17 cellular contexts compared by ENCODE assay signal in the genomic region with DNA sequence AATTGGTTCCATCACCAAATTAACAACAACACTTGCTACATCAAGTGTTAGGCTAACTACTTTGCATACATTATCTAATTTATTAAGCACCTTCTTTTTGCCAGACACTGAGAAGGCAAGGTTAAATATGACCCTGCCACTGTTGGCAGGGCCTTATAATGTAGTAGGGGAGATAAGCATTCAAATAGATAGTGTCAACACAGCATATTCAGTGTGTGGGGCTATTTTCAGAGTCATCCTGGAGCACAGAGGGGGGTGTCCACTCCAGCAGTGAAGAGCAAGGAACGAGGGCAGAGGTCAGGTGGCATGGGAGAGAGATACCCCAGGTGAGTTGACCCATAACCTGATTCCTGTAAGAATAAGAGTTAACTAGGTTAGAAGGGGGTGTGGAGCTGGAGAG.
A peak's percentile ranks its signal among the peaks of the same experiment; 100 is the strongest.
DNase-seq lines count a peak whose midpoint lies in the region; ATAC-seq, FAIRE-seq and TF ChIP-seq lines count a peak whose summit lies in the region.
"Had no signal": no experiment of that assay in that cellular context is flagged by ENCODE, and none has a peak within 500 bp of the region (broad histone marks: within the 10 kb centered on the region; RNA-seq: fewer than 3 reads in every experiment).

No MANE protein-coding gene starts in this region.

- H3K9me3 ChIP-seq in SK-N-SH (0 out of 2 replicates have a peak, but pooled peaks cover 3% of the 10 kb centered on the region), AG04450 (ENCODE audit: control insufficient read depth, insufficient read depth, low read length) (peaks cover 5% of the 10 kb centered on the region; the same call in 1 of the 2 replicates), SJCRH30 (replicated peaks) (no peaks in the 10 kb centered on the region; the same call in 1 of the 2 replicates), kidney (ENCODE audit: control insufficient read depth in 1 of 2, low read length in 2 of 2) (peaks cover 0 to 3% of the 10 kb centered on the region in 2 donors)
- H3K9me3 ChIP-seq: prostate gland, transverse colon had no signal

- no peak for TF ChIP-seq EP300 in SK-N-SH (IDR thresholded peaks at IDR 0.05; ENCODE audit: borderline replicate concordance in 1 of 2, low read depth in 1 of 2, low read length in 1 of 2)

- H3K9me2 ChIP-seq in SK-N-SH, result no peaks in the 10 kb centered on the region

- H3K36me3 ChIP-seq in SK-N-SH (replicated peaks in 1 of 2; ENCODE audit: control insufficient read depth in 1 of 2, insufficient read depth in 2 of 2, low read length in 1 of 2), result no peaks in the 10 kb centered on the region
- no peaks in the 10 kb centered on the region for H3K36me3 ChIP-seq in SJCRH30
- no peaks in the 10 kb centered on the region for H3K36me3 ChIP-seq in kidney (ENCODE audit: control insufficient read depth in 1 of 2, insufficient read depth in 2 of 2, low read length in 2 of 2)
- H3K36me3 ChIP-seq: prostate gland, transverse colon had no signal

- H3K79me2 ChIP-seq in SK-N-SH (ENCODE audit: insufficient read depth), result no peaks in the 10 kb centered on the region

- WGBS in SK-N-SH (ENCODE audit: low lambda C conversion rate), result 45% methylated on average over 1 of the region's 1 CpG

- H2AFZ ChIP-seq in SK-N-SH (ENCODE audit: low read depth), result 0 out of 2 replicates have a peak overlapping the region, but pooled peaks have one; percentile 37

- TF ChIP-seq CTCF in SK-N-SH (IDR thresholded peaks at IDR 0.05) (no peak), AG04450 (IDR thresholded peaks at IDR 0.05; ENCODE audit: low read depth, low read length) (no peak), foreskin keratinocyte (conservative IDR thresholded peaks at IDR 0.05) (no peak), kidney (IDR thresholded peaks at IDR 0.05; ENCODE audit: borderline replicate concordance, extremely low read depth, insufficient read depth) (no peak)

- H3K27me3 ChIP-seq in SK-N-SH (ENCODE audit: insufficient read depth) (no peaks in the 10 kb centered on the region), AG04450 (ENCODE audit: control insufficient read depth, insufficient read depth, low read length) (no peaks in the 10 kb centered on the region), SJCRH30 (no peaks in the 10 kb centered on the region), foreskin keratinocyte (no peaks in the 10 kb centered on the region)
- H3K27me3 ChIP-seq: transverse colon had no signal

- no peak for TF ChIP-seq RAD21 in SK-N-SH (IDR thresholded peaks at IDR 0.05; ENCODE audit: low read length)

- ATAC-seq in SK-N-SH treated with all-trans-retinoic acid at 6 μM for 48 hours (no peak), foreskin keratinocyte (no peak)

- no peak for DNase-seq in SK-N-SH
- DNase-seq in AG04450 (ENCODE audit: low read depth, low spot score), result no peak
- no peak for DNase-seq in SJCRH30
- peak in 1 of 2 donors; percentile 11 for DNase-seq in foreskin keratinocyte
- DNase-seq in SIG-M5 (lab: John Stamatoyannopoulos, UW), result no peak
- no peak for DNase-seq in DMS79 (lab: John Stamatoyannopoulos, UW)
- DNase-seq in kidney, result no peak
- DNase-seq: activated naive CD8-positive, alpha-beta T cell treated with anti-CD3 and anti-CD28 coated beads, Interleukin-2, amount 10 ng/mL, durations not matched to agents 7 days and 5 days; CD8-positive, alpha-beta T cell; head of caudate nucleus; NCI-H748 treated with DMSO at 0.1 percent for 48 hours; T-helper 9 cell; transverse colon had no signal

- CTCF ChIA-PET in SK-N-SH (lab: Yijun Ruan, JAX) (interaction anchor here (0.7 to 2.3 kb wide), 6 partner anchors 11 to 905 kb away, joined by 3 to 7 read pairs (median 3); no protein-coding TSS in a partner anchor), AG04450 (lab: Charles Lee) (interaction anchor here (1.0 to 2.1 kb wide), 3 partner anchors 11 to 166 kb away, joined by 3 to 8 read pairs (median 8); no protein-coding TSS in a partner anchor)

- no peak overlapping the region; a peak in 1 of 4 replicates for H3K4me3 ChIP-seq in SK-N-SH (ENCODE audit: low read depth in 2 of 2, low read length in 1 of 2)
- H3K4me3 ChIP-seq in AG04450 (ENCODE audit: low read depth, low read length), result no peak overlapping the region
- H3K4me3 ChIP-seq in SJCRH30, result no peak overlapping the region
- H3K4me3 ChIP-seq in kidney (ENCODE audit: low read length in 2 of 2), result no peak overlapping the region
- H3K4me3 ChIP-seq: prostate gland, transverse colon had no signal

- H3K4me2 ChIP-seq in SK-N-SH, result peak overlapping the region; percentile 56

- POLR2A ChIA-PET in SK-N-SH (lab: Yijun Ruan, JAX), result no interaction called here
- POLR2A ChIA-PET in AG04450 (lab: Yijun Ruan, JAX), result no interaction called here

- H3F3A ChIP-seq in SK-N-SH (replicated peaks; ENCODE audit: insufficient read depth), result peaks cover 53% of the 10 kb centered on the region

- no peak for FAIRE-seq in kidney (lab: Jason Lieb, UNC)
- FAIRE-seq: colon had no signal

- peak overlapping the region; percentile 70 to 96 for H3K27ac ChIP-seq in SK-N-SH (ENCODE audit: low read depth in 2 of 2, low read length in 1 of 2)
- H3K27ac ChIP-seq in AG04450 (ENCODE audit: low read depth, low read length), result peak overlapping the region; percentile 65
- H3K27ac ChIP-seq in SJCRH30, result peak overlapping the region; percentile 32
- H3K27ac ChIP-seq in foreskin keratinocyte, result peak overlapping the region; percentile 63
- H3K27ac ChIP-seq in kidney (ENCODE audit: low read depth in 2 of 2, low read length in 2 of 2), result no peak overlapping the region
- H3K27ac ChIP-seq: 22Rv1, prostate gland, transverse colon had no signal

- H4K20me1 ChIP-seq in SK-N-SH (ENCODE audit: insufficient read depth), result no peaks in the 10 kb centered on the region

- intact Hi-C loops in kidney (cut with DNase I), result no loop called here

- H3K9ac ChIP-seq in SK-N-SH (peak overlapping the region; percentile 69), kidney (ENCODE audit: low read length in 2 of 2) (no peak overlapping the region)

- peaks cover 3 to 46% of the 10 kb centered on the region in 2 experiments for H3K4me1 ChIP-seq in SK-N-SH (ENCODE audit: control insufficient read depth in 1 of 2, insufficient read depth in 2 of 2, low read depth in 1 of 2, low read length in 1 of 2)
- H3K4me1 ChIP-seq in SJCRH30, result peaks cover 25% of the 10 kb centered on the region
- peaks cover 14% of the 10 kb centered on the region for H3K4me1 ChIP-seq in foreskin keratinocyte
- H3K4me1 ChIP-seq in kidney (ENCODE audit: control insufficient read depth in 1 of 2, insufficient read depth in 1 of 2, low read depth in 1 of 2, low read length in 2 of 2), result no peaks in the 10 kb centered on the region
- H3K4me1 ChIP-seq: prostate gland, transverse colon had no signal

TF ChIP-seq in SK-N-SH, 30 proteins besides CTCF, POLR2A, EP300 and RAD21:
- no peak for TF ChIP-seq FOXM1 (IDR thresholded peaks at IDR 0.05; ENCODE audit: low read depth)

TF ChIP-seq in SK-N-SH treated with all-trans-retinoic acid at 6 μM for 48 hours, 23 proteins besides CTCF, POLR2A, EP300 and RAD21 (continues in another document):
- TF ChIP-seq TOX (CRISPR knock-in tag; IDR thresholded peaks at IDR 0.05; ENCODE audit: borderline replicate concordance), result no peak
- no peak for TF ChIP-seq PPARA (CRISPR knock-in tag; IDR thresholded peaks at IDR 0.05; ENCODE audit: borderline replicate concordance)
- TF ChIP-seq OSR1 (CRISPR knock-in tag; IDR thresholded peaks at IDR 0.05), result no peak
- TF ChIP-seq BACH2 (CRISPR knock-in tag; IDR thresholded peaks at IDR 0.05; ENCODE audit: borderline replicate concordance), result no peak
- no peak for TF ChIP-seq ZNF70 (CRISPR knock-in tag; IDR thresholded peaks at IDR 0.05)
- TF ChIP-seq ZFP30 (CRISPR knock-in tag; IDR thresholded peaks at IDR 0.05), result no peak
- TF ChIP-seq ZFP3 (CRISPR knock-in tag; IDR thresholded peaks at IDR 0.05), result no peak
- TF ChIP-seq CSDC2 (CRISPR knock-in tag; IDR thresholded peaks at IDR 0.05), result no peak
- no peak for TF ChIP-seq ZNF8 (CRISPR knock-in tag; IDR thresholded peaks at IDR 0.05)
- TF ChIP-seq, protein P1, sequence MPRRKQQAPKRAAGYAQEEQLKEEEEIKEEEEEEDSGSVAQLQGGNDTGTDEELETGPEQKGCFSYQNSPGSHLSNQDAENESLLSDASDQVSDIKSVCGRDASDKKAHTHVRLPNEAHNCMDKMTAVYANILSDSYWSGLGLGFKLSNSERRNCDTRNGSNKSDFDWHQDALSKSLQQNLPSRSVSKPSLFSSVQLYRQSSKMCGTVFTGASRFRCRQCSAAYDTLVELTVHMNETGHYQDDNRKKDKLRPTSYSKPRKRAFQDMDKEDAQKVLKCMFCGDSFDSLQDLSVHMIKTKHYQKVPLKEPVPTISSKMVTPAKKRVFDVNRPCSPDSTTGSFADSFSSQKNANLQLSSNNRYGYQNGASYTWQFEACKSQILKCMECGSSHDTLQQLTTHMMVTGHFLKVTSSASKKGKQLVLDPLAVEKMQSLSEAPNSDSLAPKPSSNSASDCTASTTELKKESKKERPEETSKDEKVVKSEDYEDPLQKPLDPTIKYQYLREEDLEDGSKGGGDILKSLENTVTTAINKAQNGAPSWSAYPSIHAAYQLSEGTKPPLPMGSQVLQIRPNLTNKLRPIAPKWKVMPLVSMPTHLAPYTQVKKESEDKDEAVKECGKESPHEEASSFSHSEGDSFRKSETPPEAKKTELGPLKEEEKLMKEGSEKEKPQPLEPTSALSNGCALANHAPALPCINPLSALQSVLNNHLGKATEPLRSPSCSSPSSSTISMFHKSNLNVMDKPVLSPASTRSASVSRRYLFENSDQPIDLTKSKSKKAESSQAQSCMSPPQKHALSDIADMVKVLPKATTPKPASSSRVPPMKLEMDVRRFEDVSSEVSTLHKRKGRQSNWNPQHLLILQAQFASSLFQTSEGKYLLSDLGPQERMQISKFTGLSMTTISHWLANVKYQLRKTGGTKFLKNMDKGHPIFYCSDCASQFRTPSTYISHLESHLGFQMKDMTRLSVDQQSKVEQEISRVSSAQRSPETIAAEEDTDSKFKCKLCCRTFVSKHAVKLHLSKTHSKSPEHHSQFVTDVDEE (CRISPR knock-in tag; IDR thresholded peaks at IDR 0.05), result no peak
- TF ChIP-seq ZNF565 (CRISPR knock-in tag; conservative IDR thresholded peaks at IDR 0.05; ENCODE audit: low read depth), result no peak
- no peak for TF ChIP-seq ZC3H10 (CRISPR knock-in tag; IDR thresholded peaks at IDR 0.05)

Comparison
In these comparisons a context has a peak if more than half of its experiments do, and no peak if none do; other contexts are left out.
1. H3K27ac ChIP-seq: peak in SK-N-SH (2 of 2), AG04450 (single experiment), SJCRH30 (single experiment) and foreskin keratinocyte (single experiment); none in kidney (0 of 2).